In genomic region chr4:25835384-25835783, GRCh38 we compare ENCODE assay signal across 20 cellular contexts. TPM values are rescaled to one million over a fixed set of nuclear protein-coding genes. Genes with fewer than 3 reads are reported as not detected.
DNase-seq lines count a peak whose midpoint lies in the region; ATAC-seq and TF ChIP-seq lines count a peak whose summit lies in the region.
"Had no signal": no experiment of that assay in that cellular context is flagged by ENCODE, and none has a peak within 500 bp of the region (broad histone marks: within the 10 kb centered on the region; RNA-seq: fewer than 3 reads in every experiment).

No MANE protein-coding gene starts in this region.

- H3K36me3 Mint-ChIP-seq in central memory CD8-positive, alpha-beta T cell (ENCODE audit: insufficient read depth) = peaks cover 10% of the 10 kb centered on the region
- H3K36me3 Mint-ChIP-seq in CD4-positive, alpha-beta T cell (ENCODE audit: low read depth) = peaks cover 58% of the 10 kb centered on the region
- H3K36me3 Mint-ChIP-seq in Caco-2 (ENCODE audit: insufficient read depth, unreplicated experiment) = no peaks in the 10 kb centered on the region

- peak; percentile 79 for ATAC-seq in GM18520 (IDR thresholded peaks at IDR 0.05; ENCODE audit: unreplicated experiment)
- peak; percentile 51 for ATAC-seq in GM21529 (IDR thresholded peaks at IDR 0.05; ENCODE audit: unreplicated experiment)
- no peak for ATAC-seq in central memory CD8-positive, alpha-beta T cell (replicated peaks; ENCODE audit: extremely low read depth, poor library complexity, severe bottlenecking)
- ATAC-seq in CD4-positive, alpha-beta T cell (ENCODE audit: poor library complexity) = no peak
- ATAC-seq in left colon = no peak
- ATAC-seq: K562 had no signal

- H3K4me3 Mint-ChIP-seq in central memory CD8-positive, alpha-beta T cell = no peak overlapping the region
- no peak overlapping the region for H3K4me3 Mint-ChIP-seq in CD4-positive, alpha-beta T cell
- H3K4me3 Mint-ChIP-seq in Caco-2 (ENCODE audit: unreplicated experiment) = no peak overlapping the region
- H3K4me3 Mint-ChIP-seq: CD4-positive, alpha-beta memory T cell had no signal

- intact Hi-C loops in CD4-positive, alpha-beta T cell (cut with DNase I, micrococcal nuclease) = no loop called here
- intact Hi-C loops in Caco-2 (cut with micrococcal nuclease; ENCODE audit: unreplicated experiment) (no loop called here), left colon (cut with DNase I, micrococcal nuclease) (no loop called here)

- no peak overlapping the region for H3K4me3 ChIP-seq in AG10803 (ENCODE audit: low read length)
- H3K4me3 ChIP-seq in Caco-2 (ENCODE audit: low read depth, low read length) = no peak overlapping the region
- H3K4me3 ChIP-seq: K562 had no signal

- H3K9me3 ChIP-seq in CD4-positive, alpha-beta T cell (ENCODE audit: control insufficient read depth, low read length) = no peaks in the 10 kb centered on the region
- H3K9me3 ChIP-seq in Caco-2 = no peaks in the 10 kb centered on the region
- H3K9me3 ChIP-seq: BE2C had no signal

- H3K27ac ChIP-seq in CD4-positive, alpha-beta T cell (ENCODE audit: low read depth, low read length) = no peak overlapping the region

- no peaks in the 10 kb centered on the region for H3K36me3 ChIP-seq in Caco-2 (ENCODE audit: control insufficient read depth, insufficient read depth, low read length)
- H3K36me3 ChIP-seq: BE2C had no signal

- no peaks in the 10 kb centered on the region for H3K9me3 Mint-ChIP-seq in central memory CD8-positive, alpha-beta T cell
- H3K9me3 Mint-ChIP-seq in CD4-positive, alpha-beta T cell = no peaks in the 10 kb centered on the region
- no peaks in the 10 kb centered on the region for H3K9me3 Mint-ChIP-seq in Caco-2 (ENCODE audit: unreplicated experiment)
- H3K9me3 Mint-ChIP-seq: CD4-positive, alpha-beta memory T cell had no signal

- peak overlapping the region; percentile 69 for H3K27ac Mint-ChIP-seq in central memory CD8-positive, alpha-beta T cell (ENCODE audit: low read depth)
- no peak overlapping the region for H3K27ac Mint-ChIP-seq in CD4-positive, alpha-beta T cell
- no peak overlapping the region for H3K27ac Mint-ChIP-seq in Caco-2 (ENCODE audit: unreplicated experiment)

- no TSS peak for BruUV-seq in Caco-2 (replicated peaks; lab: Mats Ljungman, UMichigan)

- H3K4me1 Mint-ChIP-seq in central memory CD8-positive, alpha-beta T cell = peaks cover 37% of the 10 kb centered on the region
- peaks cover 3% of the 10 kb centered on the region for H3K4me1 Mint-ChIP-seq in CD4-positive, alpha-beta T cell (ENCODE audit: low read depth)
- H3K4me1 Mint-ChIP-seq in Caco-2 (ENCODE audit: low read depth, unreplicated experiment) = no peaks in the 10 kb centered on the region

- CTCF ChIA-PET in CD4-positive, alpha-beta T cell (lab: Charles Lee) = no interaction called here
- CTCF ChIA-PET in Caco-2 (lab: Charles Lee) = no interaction called here

- H3K27me3 ChIP-seq in CD4-positive, alpha-beta T cell (ENCODE audit: control insufficient read depth, insufficient read depth, low read length) = no peaks in the 10 kb centered on the region
- H3K27me3 ChIP-seq in Caco-2 (replicated peaks; ENCODE audit: control insufficient read depth, insufficient read depth, low read length) = no peaks in the 10 kb centered on the region

- no peaks in the 10 kb centered on the region for H3K4me1 ChIP-seq in Caco-2
- H3K4me1 ChIP-seq: BE2C had no signal

- POLR2A ChIA-PET in CD4-positive, alpha-beta T cell (lab: Charles Lee) = no interaction called here
- POLR2A ChIA-PET in Caco-2 (lab: Charles Lee) = no interaction called here

- DNase-seq in AG10803 (ENCODE audit: low read depth) (peak; percentile 25), Caco-2 (no peak), GM10266 (ENCODE audit: extremely low spot score) (no peak), left colon (no peak)
- DNase-seq in central memory CD8-positive, alpha-beta T cell (ENCODE audit: low spot score in 2 of 2) = no peak
- DNase-seq in CD4-positive, alpha-beta T cell = no peak
- DNase-seq: 8988T; BE2C; CD4-positive, alpha-beta memory T cell; NCI-H187; NCI-H2107; NCI-H510A; NCI-H774; OCI-M1; RPMI8226; SIG-M5; T-helper 1 cell had no signal

- no peaks in the 10 kb centered on the region for H3K27me3 Mint-ChIP-seq in central memory CD8-positive, alpha-beta T cell
- no peaks in the 10 kb centered on the region for H3K27me3 Mint-ChIP-seq in CD4-positive, alpha-beta T cell
- H3K27me3 Mint-ChIP-seq in Caco-2 (ENCODE audit: insufficient read depth, unreplicated experiment) = no peaks in the 10 kb centered on the region
- H3K27me3 Mint-ChIP-seq: CD4-positive, alpha-beta memory T cell had no signal

- TF ChIP-seq CTCF in AG10803 (conservative IDR thresholded peaks at IDR 0.05; ENCODE audit: low read length) (no peak), Caco-2 (IDR thresholded peaks at IDR 0.05; ENCODE audit: insufficient read depth in 1 of 2, low read depth in 1 of 2, low read length in 1 of 2, severe bottlenecking in 1 of 2, unreplicated experiment in 1 of 2) (no peak), GM10266 (IDR thresholded peaks at IDR 0.05; ENCODE audit: control insufficient read depth, insufficient read depth, low read depth, missing control alignments) (no peak)
- TF ChIP-seq CTCF in CD4-positive, alpha-beta T cell (IDR thresholded peaks at IDR 0.05) = no peak

RNA-seq across cellular contexts. Expression of gene SEL1L3, which starts 27.4 kb away (rescaled TPM):
- 10 to 100 TPM; 34.9 to 36.5 TPM for total RNA-seq in CD4-positive, alpha-beta T cell
- total RNA-seq in Caco-2 (2022) (15.3 and 15.7 TPM in 2 replicates), left colon (100 to 1,000 TPM; 106 to 110 TPM)

Comparison
In these comparisons a context has a peak if more than half of its experiments do, and no peak if none do; other contexts are left out.
1. ATAC-seq: peak in GM18520 (single experiment) and GM21529 (single experiment); none in central memory CD8-positive, alpha-beta T cell (single experiment), CD4-positive, alpha-beta T cell (single experiment) and left colon (single experiment).